ENCODE assay signal across 11 cellular contexts in the genomic region with DNA sequence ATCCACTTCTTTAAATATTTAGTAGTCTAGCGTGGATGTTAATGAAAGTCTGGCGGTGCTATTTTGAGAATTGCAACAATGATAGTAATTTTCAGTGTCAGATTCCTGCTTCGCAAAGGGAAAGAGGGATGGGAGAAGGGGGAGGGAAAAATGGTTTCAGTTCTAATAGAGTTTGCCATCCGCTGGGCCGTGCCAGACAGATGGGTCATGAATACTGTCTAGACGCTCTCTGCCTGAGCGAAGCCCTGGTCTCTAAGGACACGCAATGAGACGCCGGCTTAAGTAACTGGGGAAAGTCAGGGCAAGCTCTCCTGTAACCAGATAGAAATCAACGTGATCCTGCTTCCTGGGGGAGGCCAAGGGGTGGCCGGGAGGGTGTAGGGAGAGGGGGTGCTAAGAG.
DNase-seq lines count a peak whose midpoint lies in the region; ATAC-seq and TF ChIP-seq lines count a peak whose summit lies in the region.
"Had no signal": no experiment of that assay in that cellular context is flagged by ENCODE, and none has a peak within 500 bp of the region (broad histone marks: within the 10 kb centered on the region; RNA-seq: fewer than 3 reads in every experiment).

No MANE protein-coding gene starts in this region.

- H3K79me2 ChIP-seq in SK-N-SH (ENCODE audit: insufficient read depth) = no peaks in the 10 kb centered on the region

- TF ChIP-seq EP300 in SK-N-SH (IDR thresholded peaks at IDR 0.05; ENCODE audit: borderline replicate concordance in 1 of 2, low read depth in 1 of 2, low read length in 1 of 2) = no peak

- no peak for ATAC-seq in HG03521 (IDR thresholded peaks at IDR 0.05; ENCODE audit: unreplicated experiment)

- 10% methylated on average over 12 of the region's 12 CpGs for WGBS in SK-N-SH (ENCODE audit: low lambda C conversion rate)
- WGBS in spleen, 5 donors = 57 to 81% (median 71%) methylated on average over 12 of the region's 12 CpGs

- peak overlapping the region; percentile 18; the same call in 1 of the 2 replicates for H3K9ac ChIP-seq in SK-N-SH

- no peak for TF ChIP-seq RAD21 in SK-N-SH (IDR thresholded peaks at IDR 0.05; ENCODE audit: low read length)

- peak overlapping the region; percentile 63; the same call in 1 of the 2 replicates for H2AFZ ChIP-seq in SK-N-SH (ENCODE audit: low read depth)

- POLR2A ChIA-PET in SK-N-SH (lab: Yijun Ruan, JAX) = no interaction called here

- TF ChIP-seq POLR2A in spleen (IDR thresholded peaks at IDR 0.05) = no peak

- H3K4me1 ChIP-seq in SK-N-SH (ENCODE audit: control insufficient read depth in 1 of 2, insufficient read depth in 2 of 2, low read depth in 1 of 2, low read length in 1 of 2) (peaks cover 19 to 68% of the 10 kb centered on the region in 2 experiments), spleen (peaks cover 4 to 31% (median 23%) of the 10 kb centered on the region in 6 donors)

- H3K4me3 ChIP-seq in SK-N-SH (ENCODE audit: low read depth in 2 of 2, low read length in 1 of 2) (peak overlapping the region; percentile 7 to 28; a peak in 2 of 4 replicates), spleen (peak overlapping the region in 1 of 8 donors; percentile 4)

- no peak for TF ChIP-seq CTCF in SK-N-SH (IDR thresholded peaks at IDR 0.05)
- TF ChIP-seq CTCF in spleen (IDR thresholded peaks at IDR 0.05 in 8 of 11, conservative IDR thresholded peaks at IDR 0.05 in 3 of 11) = no peak

- peak overlapping the region; percentile 65 for H3K4me2 ChIP-seq in SK-N-SH

- intact Hi-C loops in spleen (cut with DNase I; ENCODE audit: low total_unique reads) = no loop called here

- H3F3A ChIP-seq in SK-N-SH (replicated peaks; ENCODE audit: insufficient read depth) = no peaks in the 10 kb centered on the region

- no peaks in the 10 kb centered on the region for H4K20me1 ChIP-seq in SK-N-SH (ENCODE audit: insufficient read depth)

- H3K27ac ChIP-seq in SK-N-SH (ENCODE audit: low read depth in 2 of 2, low read length in 1 of 2) = peak overlapping the region; percentile 74 to 85
- peak overlapping the region; percentile 12 for H3K27ac ChIP-seq in substantia nigra (ENCODE audit: low read depth, low read length, poor library complexity, severe bottlenecking)
- H3K27ac ChIP-seq in spleen = no peak overlapping the region
- H3K27ac ChIP-seq: C4-2B had no signal

- no peaks in the 10 kb centered on the region for H3K9me3 ChIP-seq in SK-N-SH
- no peaks in the 10 kb centered on the region for H3K9me3 ChIP-seq in spleen

- H3K9me2 ChIP-seq in SK-N-SH = no peaks in the 10 kb centered on the region

- H3K36me3 ChIP-seq in SK-N-SH (replicated peaks in 1 of 2; ENCODE audit: control insufficient read depth in 1 of 2, insufficient read depth in 2 of 2, low read length in 1 of 2) = no peaks in the 10 kb centered on the region
- H3K36me3 ChIP-seq in spleen = no peaks in the 10 kb centered on the region

- H3K27me3 ChIP-seq in SK-N-SH (ENCODE audit: insufficient read depth) (no peaks in the 10 kb centered on the region), spleen (replicated peaks in 1 of 7) (no peaks in the 10 kb centered on the region)

- CTCF ChIA-PET in SK-N-SH (lab: Yijun Ruan, JAX) = no interaction called here

- DNase-seq in NCI-H2081 (lab: John Stamatoyannopoulos, UW) (peak; percentile 20 to 51), NCI-H2081 treated with DMSO at 0.1 percent for 48 hours (lab: John Stamatoyannopoulos, UW) (no peak), SK-N-SH (peak; percentile 55), iPS-NIHi11 (ENCODE audit: low spot score) (peak; percentile 51), substantia nigra (lab: John Stamatoyannopoulos, UW) (peak in 19 of 49 donors; percentile 15 to 62 (median 42)), spleen (no peak)
- no peak for DNase-seq in activated CD4-positive, alpha-beta T cell treated with anti-CD3 and anti-CD28 coated beads for 48 hours
- DNase-seq: HCEC 1CT; stimulated activated CD4-positive, alpha-beta T cell treated with anti-CD3 and anti-CD28 coated beads, Interleukin-4, amount 100 ng/mL, for 4 hours had no signal

TF ChIP-seq in SK-N-SH, 30 proteins besides CTCF, POLR2A, EP300 and RAD21:
- TF ChIP-seq NRF1 (IDR thresholded peaks at IDR 0.05; ENCODE audit: low read depth, low read length) = no peak
- TF ChIP-seq TCF12 (IDR thresholded peaks at IDR 0.05) = peak; percentile 27; the same call in 1 of the 2 replicates
- TF ChIP-seq, protein P1, sequence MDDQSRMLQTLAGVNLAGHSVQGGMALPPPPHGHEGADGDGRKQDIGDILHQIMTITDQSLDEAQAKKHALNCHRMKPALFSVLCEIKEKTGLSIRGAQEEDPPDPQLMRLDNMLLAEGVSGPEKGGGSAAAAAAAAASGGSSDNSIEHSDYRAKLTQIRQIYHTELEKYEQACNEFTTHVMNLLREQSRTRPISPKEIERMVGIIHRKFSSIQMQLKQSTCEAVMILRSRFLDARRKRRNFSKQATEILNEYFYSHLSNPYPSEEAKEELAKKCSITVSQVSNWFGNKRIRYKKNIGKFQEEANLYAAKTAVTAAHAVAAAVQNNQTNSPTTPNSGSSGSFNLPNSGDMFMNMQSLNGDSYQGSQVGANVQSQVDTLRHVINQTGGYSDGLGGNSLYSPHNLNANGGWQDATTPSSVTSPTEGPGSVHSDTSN (IDR thresholded peaks at IDR 0.05) = peak; percentile 37; the same call in 1 of the 2 replicates
- no peak for TF ChIP-seq GABPA (IDR thresholded peaks at IDR 0.05; ENCODE audit: low read depth)

Comparison
In these comparisons a context has a peak if more than half of its experiments do, and no peak if none do; other contexts are left out.
1. DNase-seq: peak in NCI-H2081 (2 of 2), SK-N-SH (single experiment) and iPS-NIHi11 (single experiment); none in NCI-H2081 treated with DMSO at 0.1 percent for 48 hours (single experiment), activated CD4-positive, alpha-beta T cell treated with anti-CD3 and anti-CD28 coated beads for 48 hours (single experiment) and spleen (single experiment).
2. H3K27ac ChIP-seq: peak in SK-N-SH (2 of 2) and substantia nigra (single experiment); none in spleen (0 of 8).